1 cellular context compared by ENCODE assay signal in genomic region chr6:33589723-33590530, GRCh38.
TF ChIP-seq lines count a peak whose summit lies in the region.

No MANE protein-coding gene starts in this region.

TF ChIP-seq in GM23338, 12 proteins besides CTCF, POLR2A, EP300 and RAD21 (continued from another document):
- TF ChIP-seq, protein P1, sequence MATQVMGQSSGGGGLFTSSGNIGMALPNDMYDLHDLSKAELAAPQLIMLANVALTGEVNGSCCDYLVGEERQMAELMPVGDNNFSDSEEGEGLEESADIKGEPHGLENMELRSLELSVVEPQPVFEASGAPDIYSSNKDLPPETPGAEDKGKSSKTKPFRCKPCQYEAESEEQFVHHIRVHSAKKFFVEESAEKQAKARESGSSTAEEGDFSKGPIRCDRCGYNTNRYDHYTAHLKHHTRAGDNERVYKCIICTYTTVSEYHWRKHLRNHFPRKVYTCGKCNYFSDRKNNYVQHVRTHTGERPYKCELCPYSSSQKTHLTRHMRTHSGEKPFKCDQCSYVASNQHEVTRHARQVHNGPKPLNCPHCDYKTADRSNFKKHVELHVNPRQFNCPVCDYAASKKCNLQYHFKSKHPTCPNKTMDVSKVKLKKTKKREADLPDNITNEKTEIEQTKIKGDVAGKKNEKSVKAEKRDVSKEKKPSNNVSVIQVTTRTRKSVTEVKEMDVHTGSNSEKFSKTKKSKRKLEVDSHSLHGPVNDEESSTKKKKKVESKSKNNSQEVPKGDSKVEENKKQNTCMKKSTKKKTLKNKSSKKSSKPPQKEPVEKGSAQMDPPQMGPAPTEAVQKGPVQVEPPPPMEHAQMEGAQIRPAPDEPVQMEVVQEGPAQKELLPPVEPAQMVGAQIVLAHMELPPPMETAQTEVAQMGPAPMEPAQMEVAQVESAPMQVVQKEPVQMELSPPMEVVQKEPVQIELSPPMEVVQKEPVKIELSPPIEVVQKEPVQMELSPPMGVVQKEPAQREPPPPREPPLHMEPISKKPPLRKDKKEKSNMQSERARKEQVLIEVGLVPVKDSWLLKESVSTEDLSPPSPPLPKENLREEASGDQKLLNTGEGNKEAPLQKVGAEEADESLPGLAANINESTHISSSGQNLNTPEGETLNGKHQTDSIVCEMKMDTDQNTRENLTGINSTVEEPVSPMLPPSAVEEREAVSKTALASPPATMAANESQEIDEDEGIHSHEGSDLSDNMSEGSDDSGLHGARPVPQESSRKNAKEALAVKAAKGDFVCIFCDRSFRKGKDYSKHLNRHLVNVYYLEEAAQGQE (IDR thresholded peaks at IDR 0.05; ENCODE audit: unreplicated experiment), result no peak
- no peak for TF ChIP-seq ZNF331 (CRISPR knock-in tag; IDR thresholded peaks at IDR 0.05; ENCODE audit: low read depth)
- no peak for TF ChIP-seq EZH2phosphoT487 (IDR thresholded peaks at IDR 0.05; ENCODE audit: unreplicated experiment)
- no peak for TF ChIP-seq NANOG (IDR thresholded peaks at IDR 0.05; ENCODE audit: borderline replicate concordance)
- no peak for TF ChIP-seq CREB1 (CRISPR knock-in tag; IDR thresholded peaks at IDR 0.05; ENCODE audit: low read depth)
- no peak for TF ChIP-seq ETS1 (IDR thresholded peaks at IDR 0.05)
- TF ChIP-seq EZH2 (IDR thresholded peaks at IDR 0.05; ENCODE audit: low read depth, unreplicated experiment), result no peak
